27 cellular contexts compared by ENCODE assay signal in genomic region chr3:109644332-109644731, GRCh38.
"Had no signal": no experiment of that assay in that cellular context is flagged by ENCODE, and none has a peak within 500 bp of the region (broad histone marks: within the 10 kb centered on the region; RNA-seq: fewer than 3 reads in every experiment).

No MANE protein-coding gene starts in this region.

- H3K9me3 ChIP-seq: ascending aorta had no signal

- ATAC-seq: activated CD8-positive, alpha-beta memory T cell treated with anti-CD3 and anti-CD28 coated beads, Interleukin-2, amount 10 ng/mL, durations not matched to agents 7 days and 5 days; activated CD8-positive, alpha-beta T cell treated with anti-CD3 and anti-CD28 coated beads, Interleukin-2, amount 10 ng/mL, durations not matched to agents 7 days and 5 days; WTC11 had no signal

- H3K4me3 ChIP-seq: ascending aorta, cardiac muscle cell had no signal

- H3K4me1 ChIP-seq: ascending aorta had no signal

- H3K36me3 ChIP-seq: ascending aorta, cardiac muscle cell, WERI-Rb-1 had no signal

- DNase-seq: activated CD4-positive, alpha-beta memory T cell treated with anti-CD3 and anti-CD28 coated beads, Interleukin-2, amount 10 ng/mL, durations not matched to agents 7 days and 5 days; activated CD4-positive, alpha-beta T cell treated with anti-CD3 and anti-CD28 coated beads for 1 hour; activated CD4-positive, alpha-beta T cell treated with anti-CD3 and anti-CD28 coated beads, Interleukin-2, amount 10 ng/mL, durations not matched to agents 7 days and 5 days; activated CD4-positive, CD25-positive, alpha-beta regulatory T cell; activated CD8-positive, alpha-beta memory T cell treated with anti-CD3 and anti-CD28 coated beads for 24 hours; activated CD8-positive, alpha-beta memory T cell treated with anti-CD3 and anti-CD28 coated beads, Interleukin-2, amount 10 ng/mL, durations not matched to agents 7 days and 5 days; activated CD8-positive, alpha-beta memory T cell treated with anti-CD3 and anti-CD28 coated beads, Interleukin-2, amount 50 U/mL, for 48 hours; activated CD8-positive, alpha-beta T cell treated with anti-CD3 and anti-CD28 coated beads, Interleukin-2, amount 10 ng/mL, durations not matched to agents 7 days and 5 days; activated effector memory CD4-positive, alpha-beta T cell treated with Interleukin-2 at 50 U/mL for 16 hours; activated gamma-delta T cell; activated naive CD4-positive, alpha-beta T cell treated with anti-CD3 and anti-CD28 coated beads, Interleukin-2, amount 10 ng/mL, durations not matched to agents 7 days and 5 days; activated naive CD4-positive, alpha-beta T cell treated with Interleukin-2 at 50 U/mL for 16 hours; activated naive CD8-positive, alpha-beta T cell treated with anti-CD3 and anti-CD28 coated beads, Interleukin-2, amount 10 ng/mL, durations not matched to agents 7 days and 5 days; activated T-cell treated with anti-CD3 and anti-CD28 coated beads, Interleukin-2, amount 50 U/mL, for 24 hours; activated T-cell treated with anti-CD3 and anti-CD28 coated beads, Interleukin-2, amount 50 U/mL, for 48 hours; amygdala; anterior cingulate cortex; caudate nucleus; cerebellar nuclear complex; T-helper 2 cell; T-helper 9 cell; WERI-Rb-1 had no signal

- H3K27me3 ChIP-seq: ascending aorta, cardiac muscle cell had no signal

- FAIRE-seq: bronchial epithelial cell, TTC549 had no signal

- H3K27ac ChIP-seq: ascending aorta, cardiac muscle cell, WERI-Rb-1 had no signal
